15 cellular contexts compared by ENCODE assay signal in genomic region chr16:23286131-23286532, GRCh38. TPM values are rescaled to one million over a fixed set of nuclear protein-coding genes. Genes with fewer than 3 reads are reported as not detected.
DNase-seq lines count a peak whose midpoint lies in the region; ATAC-seq and TF ChIP-seq lines count a peak whose summit lies in the region.
"Had no signal": no experiment of that assay in that cellular context is flagged by ENCODE, and none has a peak within 500 bp of the region (broad histone marks: within the 10 kb centered on the region; RNA-seq: fewer than 3 reads in every experiment).

No MANE protein-coding gene starts in this region.

- DNase-seq in EH (ENCODE audit: low read depth), result peak; percentile 75
- peak; percentile 65 for DNase-seq in LHCN-M2 (ENCODE audit: low read depth)
- DNase-seq in epithelial cell of esophagus (ENCODE audit: low read depth), result peak; percentile 97
- peak; percentile 34 for DNase-seq in non-pigmented ciliary epithelial cell (ENCODE audit: low read depth)
- no peak for DNase-seq in GM19238 (ENCODE audit: insufficient read length, low spot score)
- DNase-seq in GOT3 (lab: John Stamatoyannopoulos, UW), result no peak
- DNase-seq: activated CD4-positive, alpha-beta T cell treated with anti-CD3 and anti-CD28 coated beads for 48 hours; CD4-positive, alpha-beta T cell; kidney; nucleus accumbens; stimulated activated naive B cell treated with anti-CD40 and anti-IgM and Interleukin-4, amounts not matched to agents 10 μg/mL and 1 μg/mL and 100 μg/mL, for 72 hours had no signal

- ATAC-seq in HG03159 (IDR thresholded peaks at IDR 0.05; ENCODE audit: unreplicated experiment) (no peak), HG02678 (IDR thresholded peaks at IDR 0.05; ENCODE audit: unreplicated experiment) (no peak)
- ATAC-seq: stimulated activated naive B cell treated with anti-CD40 and anti-IgM and Interleukin-4, amounts not matched to agents 10 μg/mL and 1 μg/mL and 100 μg/mL, for 72 hours had no signal

- TF ChIP-seq CTCF in epithelial cell of esophagus (IDR thresholded peaks at IDR 0.05; ENCODE audit: insufficient read depth, low read depth, low read length, missing control alignments), result no peak

- no peak overlapping the region for H3K4me3 ChIP-seq in epithelial cell of esophagus (ENCODE audit: low read length)

RNA-seq across cellular contexts. Expression of gene SCNN1B, which starts 16.0 kb away (rescaled TPM):
- total RNA-seq in LHCN-M2 (2014; rRNA removed), result not detected in 2 replicates
- polyA plus RNA-seq in LHCN-M2 (2012), result not detected
- total RNA-seq: CD4-positive, alpha-beta T cell; cerebellum; mesothelial cell of epicardium had no signal

Comparison
In these comparisons a context has a peak if more than half of its experiments do, and no peak if none do; other contexts are left out.
1. DNase-seq: peak in EH (single experiment), LHCN-M2 (single experiment), epithelial cell of esophagus (single experiment) and non-pigmented ciliary epithelial cell (single experiment); none in GM19238 (single experiment) and GOT3 (single experiment).